Comparison of ENCODE assay signal across 23 cellular contexts in the genomic region with DNA sequence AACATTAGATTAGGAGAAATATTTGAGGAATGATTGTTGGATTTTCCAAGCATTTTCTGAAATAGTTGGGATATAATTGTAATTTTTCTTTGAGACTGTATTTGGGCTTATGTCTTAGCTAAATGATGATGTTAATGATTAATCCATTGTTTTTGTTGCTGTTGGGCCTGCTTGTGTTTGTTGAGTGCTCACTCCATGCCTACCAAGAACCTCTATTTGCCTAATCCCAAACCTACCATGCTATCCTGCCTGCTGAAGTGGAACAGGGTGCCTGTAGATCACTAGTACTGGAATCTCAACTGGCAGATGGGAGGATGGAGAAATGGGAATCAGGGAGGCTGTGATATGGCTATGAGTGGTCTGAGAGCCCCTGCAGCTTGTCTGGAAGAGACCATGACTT.
"Had no signal": no experiment of that assay in that cellular context is flagged by ENCODE, and none has a peak within 500 bp of the region (broad histone marks: within the 10 kb centered on the region; RNA-seq: fewer than 3 reads in every experiment).

No MANE protein-coding gene starts in this region.

- DNase-seq: IMR-90, Karpas-422, KG1, MG63, NCI-H1092, NCI-H1105 treated with DMSO at 0.1 percent for 48 hours, NCI-H1417 treated with DMSO at 0.1 percent for 48 hours, NCI-H146, NCI-H1694 treated with DMSO at 0.1 percent for 48 hours, NCI-H1930, NCI-H2081, NCI-H2107, NCI-H226, NCI-H446, NCI-H510A, NCI-H524 treated with DMSO at 0.1 percent for 48 hours, NCI-H69, NCI-H774, Right ventricle myocardium superior, RPMI8226, SIG-M5, SW 1271 had no signal

- ATAC-seq: HepG2 had no signal
